Comparison of ENCODE assay signal across 8 cellular contexts in the genomic region with DNA sequence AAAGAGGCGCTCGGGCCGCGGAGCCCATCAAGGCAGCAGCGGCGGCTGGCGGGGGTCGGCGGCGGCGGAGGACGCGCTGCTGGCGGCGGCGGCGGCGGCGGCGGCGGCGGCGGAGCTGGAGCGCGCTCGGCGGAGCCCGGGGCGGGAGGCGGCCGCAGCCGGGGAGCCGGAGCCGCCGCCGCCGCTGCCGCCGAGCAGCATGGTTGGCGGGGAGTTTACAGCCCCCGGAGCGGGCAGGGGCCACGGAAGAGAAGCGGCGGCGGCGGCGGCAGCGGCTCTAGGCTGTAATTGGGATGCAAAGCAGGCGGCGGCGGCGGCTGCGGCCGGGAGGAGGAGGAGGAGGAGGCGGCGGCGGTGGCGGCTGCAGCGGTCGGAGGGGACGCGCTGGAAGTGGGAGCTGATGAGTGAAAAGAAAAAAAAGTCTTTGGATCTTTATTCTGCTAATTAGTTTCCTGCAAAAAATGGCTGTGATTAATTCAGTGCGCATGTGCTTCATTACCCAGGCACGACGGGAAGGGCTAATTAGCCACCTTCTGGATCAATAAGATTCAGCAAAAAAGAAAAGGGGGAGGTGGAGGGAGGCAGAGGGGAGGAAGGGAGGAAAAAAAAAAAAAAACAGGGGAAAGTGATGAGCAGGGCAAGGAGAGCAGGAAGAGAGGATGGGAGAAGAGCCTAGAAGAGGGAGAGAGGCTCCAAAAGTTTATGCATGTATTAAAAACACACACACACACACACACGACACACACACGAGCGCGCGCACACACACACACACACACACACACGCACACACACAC. TPM values are rescaled to one million over a fixed set of nuclear protein-coding genes. Genes with fewer than 3 reads are reported as not detected.
DNase-seq lines count a peak whose midpoint lies in the region; ATAC-seq and TF ChIP-seq lines count a peak whose summit lies in the region.

No MANE protein-coding gene starts in this region.

- H3K9me3 ChIP-seq in CD4-positive, CD25-positive, alpha-beta regulatory T cell (ENCODE audit: control insufficient read depth in 2 of 2, low read length in 2 of 2): no peaks in the 10 kb centered on the region
- H3K9me3 ChIP-seq in PC-3 (ENCODE audit: low read length): no peaks in the 10 kb centered on the region
- no peaks in the 10 kb centered on the region for H3K9me3 ChIP-seq in colonic mucosa
- no peaks in the 10 kb centered on the region for H3K9me3 ChIP-seq in tibial artery

- H3K4me3 Mint-ChIP-seq in CD4-positive, CD25-positive, alpha-beta regulatory T cell: peak overlapping the region; percentile 69 to 86 (median 81)

- no peaks in the 10 kb centered on the region for H3K36me3 ChIP-seq in CD4-positive, CD25-positive, alpha-beta regulatory T cell (ENCODE audit: control insufficient read depth, insufficient read depth, low read length)
- H3K36me3 ChIP-seq in PC-3 (ENCODE audit: low read depth, low read length): no peaks in the 10 kb centered on the region
- no peaks in the 10 kb centered on the region for H3K36me3 ChIP-seq in colonic mucosa
- no peaks in the 10 kb centered on the region for H3K36me3 ChIP-seq in tibial artery

- peak overlapping the region; percentile 84 for H3K9ac ChIP-seq in PC-3 (ENCODE audit: low read length)
- H3K9ac ChIP-seq in colonic mucosa (ENCODE audit: low read depth in 2 of 2, low read length in 2 of 2): peak overlapping the region; percentile 75 to 76

- H3K27ac Mint-ChIP-seq in CD4-positive, CD25-positive, alpha-beta regulatory T cell: peak overlapping the region in 1 of 3 donors; percentile 57

- intact Hi-C loops in PC-3 (cut with micrococcal nuclease) (loop anchor here (10.0 kb wide), 1 partner anchor 394 kb away; no protein-coding TSS in a partner anchor), colonic mucosa (cut with DNase I) (no loop called here), tibial artery (cut with DNase I; ENCODE audit: low total_unique reads) (loop anchor here (10.0 kb wide), 1 partner anchor 114 kb away; no protein-coding TSS in a partner anchor)

- H3K4me2 ChIP-seq in PC-3 (ENCODE audit: low read length): peak overlapping the region; percentile 88

- H3K9me3 Mint-ChIP-seq in CD4-positive, CD25-positive, alpha-beta regulatory T cell: peaks cover 0 to 3% (median 0%) of the 10 kb centered on the region in 7 donors

- peak overlapping the region; percentile 65; the same call in 1 of the 2 replicates for H2AFZ ChIP-seq in PC-3 (ENCODE audit: low read length)

- no peaks in the 10 kb centered on the region for H3K36me3 Mint-ChIP-seq in CD4-positive, CD25-positive, alpha-beta regulatory T cell

- H3K27me3 ChIP-seq in CD4-positive, CD25-positive, alpha-beta regulatory T cell (ENCODE audit: control insufficient read depth, insufficient read depth, low read length): peaks cover 42% of the 10 kb centered on the region
- H3K27me3 ChIP-seq in PC-3 (ENCODE audit: low read length): no peaks in the 10 kb centered on the region
- peaks cover 8% of the 10 kb centered on the region for H3K27me3 ChIP-seq in colonic mucosa
- H3K27me3 ChIP-seq in tibial artery: no peaks in the 10 kb centered on the region

- H4K20me1 ChIP-seq in PC-3 (ENCODE audit: low read length): no peaks in the 10 kb centered on the region

- CTCF ChIA-PET in PC-3 (lab: Charles Lee): interaction anchor here (0.7 kb wide), 2 partner anchors 62 to 506 kb away, joined by 8 to 9 read pairs; no protein-coding TSS in a partner anchor

- peaks cover 5 to 19% (median 11%) of the 10 kb centered on the region in 4 donors for H3K4me1 Mint-ChIP-seq in CD4-positive, CD25-positive, alpha-beta regulatory T cell

- H3K9me2 ChIP-seq in PC-3 (replicated peaks; ENCODE audit: low read length): no peaks in the 10 kb centered on the region

- H3K27ac ChIP-seq in CD4-positive, CD25-positive, alpha-beta regulatory T cell (ENCODE audit: insufficient read depth, low read length, poor library complexity, severe bottlenecking): no peak overlapping the region
- peak overlapping the region; percentile 55 for H3K27ac ChIP-seq in PC-3 (ENCODE audit: low read length)
- peak overlapping the region; percentile 80 for H3K27ac ChIP-seq in colonic mucosa
- H3K27ac ChIP-seq in tibial artery: peak overlapping the region; percentile 99

- peaks cover 50% of the 10 kb centered on the region for H3K79me2 ChIP-seq in PC-3 (ENCODE audit: low read length)

- DNase-seq in CD4-positive, CD25-positive, alpha-beta regulatory T cell: no peak
- DNase-seq in PC-3 (peak; percentile 37), colonic mucosa (no peak), lung microvascular endothelial cell (ENCODE audit: low read depth in 2 of 2) (peak; percentile 53 to 72), tibial artery (peak; percentile 25 to 72)
- DNase-seq in central memory CD4-positive, alpha-beta T cell: no peak

- peaks cover 44% of the 10 kb centered on the region for H3K27me3 Mint-ChIP-seq in CD4-positive, CD25-positive, alpha-beta regulatory T cell

- no TSS peak for BruUV-seq in PC-3 (replicated peaks; lab: Mats Ljungman, UMichigan)

- POLR2A ChIA-PET in PC-3 (lab: Charles Lee; ENCODE audit: unreplicated experiment): no interaction called here

- peak overlapping the region; percentile 41 for H3K4me3 ChIP-seq in CD4-positive, CD25-positive, alpha-beta regulatory T cell (ENCODE audit: low read depth, low read length)
- H3K4me3 ChIP-seq in PC-3 (ENCODE audit: low read length) (peak overlapping the region; percentile 93), colonic mucosa (peak overlapping the region; percentile 49), tibial artery (peak overlapping the region; percentile 84 to 88)

- TF ChIP-seq CTCF in PC-3 (conservative IDR thresholded peaks at IDR 0.05; ENCODE audit: low read depth, low read length) (no peak), colonic mucosa (IDR thresholded peaks at IDR 0.05) (no peak), tibial artery (IDR thresholded peaks at IDR 0.05) (no peak)

- H3F3A ChIP-seq in PC-3 (ENCODE audit: low read length, unreplicated experiment): no peaks in the 10 kb centered on the region

- ATAC-seq in CD4-positive, CD25-positive, alpha-beta regulatory T cell (ENCODE audit: low read depth in 2 of 2): no peak
- peak; percentile 36 for ATAC-seq in GM18909 (IDR thresholded peaks at IDR 0.05; ENCODE audit: poor library complexity, unreplicated experiment)
- peak; percentile 27 for ATAC-seq in HG03196 (IDR thresholded peaks at IDR 0.05; ENCODE audit: unreplicated experiment)
- ATAC-seq in PC-3: no peak

- H3K4me1 ChIP-seq in CD4-positive, CD25-positive, alpha-beta regulatory T cell (ENCODE audit: control insufficient read depth, insufficient read depth, low read length, poor library complexity, severe bottlenecking): peaks cover 11% of the 10 kb centered on the region
- H3K4me1 ChIP-seq in PC-3 (ENCODE audit: insufficient read depth, low read length): peaks cover 48% of the 10 kb centered on the region
- H3K4me1 ChIP-seq in colonic mucosa: peaks cover 7% of the 10 kb centered on the region
- peaks cover 0 to 32% (median 24%) of the 10 kb centered on the region in 4 donors for H3K4me1 ChIP-seq in tibial artery

RNA-seq across cellular contexts. Expression of a gene that starts 10.9 kb away (rescaled TPM):
- total RNA-seq in CD4-positive, CD25-positive, alpha-beta regulatory T cell: 0.94 TPM
- under 1 TPM in 3 of 4 donors, not detected in 1; 0.01 to 0.03 (median 0.02) TPM for polyA plus RNA-seq in CD4-positive, CD25-positive, alpha-beta regulatory T cell
- total RNA-seq in PC-3 (2014; rRNA removed) (3.5 and 4.5 TPM in 2 replicates), colonic mucosa (10 to 100 TPM; 10.5 to 12.8 TPM), lung microvascular endothelial cell (3.7 and 7.9 TPM in 2 replicates)

Comparison
In these comparisons a context has a peak if more than half of its experiments do, and no peak if none do; other contexts are left out.
1. ATAC-seq: peak in GM18909 (single experiment) and HG03196 (single experiment); none in CD4-positive, CD25-positive, alpha-beta regulatory T cell (0 of 2) and PC-3 (single experiment).
2. DNase-seq: peak in PC-3 (single experiment), lung microvascular endothelial cell (2 of 2) and tibial artery (2 of 2); none in CD4-positive, CD25-positive, alpha-beta regulatory T cell (0 of 3), colonic mucosa (single experiment) and central memory CD4-positive, alpha-beta T cell (single experiment).
3. H3K4me3 ChIP-seq: peak in every context shown above with its lines; median percentile 93 in PC-3; 86 in tibial artery; 49 in colonic mucosa; 41 in CD4-positive, CD25-positive, alpha-beta regulatory T cell.